In genomic region chr19:2711175-2711936, GRCh38 we compare ENCODE assay signal across 12 cellular contexts. TPM values are rescaled to one million over a fixed set of nuclear protein-coding genes. Genes with fewer than 3 reads are reported as not detected.
DNase-seq lines count a peak whose midpoint lies in the region; ATAC-seq, FAIRE-seq and TF ChIP-seq lines count a peak whose summit lies in the region.
"Had no signal": no experiment of that assay in that cellular context is flagged by ENCODE, and none has a peak within 500 bp of the region (broad histone marks: within the 10 kb centered on the region; RNA-seq: fewer than 3 reads in every experiment).

No MANE protein-coding gene starts in this region.

- H3K4me3 ChIP-seq in astrocyte (ENCODE audit: insufficient read depth, low read depth, low read length) (no peak overlapping the region), neural progenitor cell (no peak overlapping the region)

- H3K9me3 ChIP-seq in astrocyte (ENCODE audit: insufficient read depth, low read depth, low read length), result peaks cover 8% of the 10 kb centered on the region
- H3K9me3 ChIP-seq in neural progenitor cell (ENCODE audit: low read depth), result no peaks in the 10 kb centered on the region

- H3K27ac Mint-ChIP-seq in astrocyte (ENCODE audit: unreplicated experiment) (peak overlapping the region; percentile 77), neural progenitor cell (no peak overlapping the region)
- peak overlapping the region in 1 of 2 donors; percentile 95 for H3K27ac Mint-ChIP-seq in stimulated activated naive CD8-positive, alpha-beta T cell treated with anti-CD3 and anti-CD28 coated beads, Interleukin-15, amount 100 ng/mL, for 72 hours

- peaks cover 10% of the 10 kb centered on the region for H3K9me3 Mint-ChIP-seq in astrocyte (ENCODE audit: unreplicated experiment)
- H3K9me3 Mint-ChIP-seq in neural progenitor cell, result peaks cover 11% of the 10 kb centered on the region
- H3K9me3 Mint-ChIP-seq in stimulated activated naive CD8-positive, alpha-beta T cell treated with anti-CD3 and anti-CD28 coated beads, Interleukin-15, amount 100 ng/mL, for 72 hours, result peaks cover 11 to 14% of the 10 kb centered on the region in 2 donors

- H3K4me1 Mint-ChIP-seq in astrocyte (ENCODE audit: low read depth, unreplicated experiment) (peaks cover 7% of the 10 kb centered on the region), neural progenitor cell (no peaks in the 10 kb centered on the region)
- peaks cover 11% of the 10 kb centered on the region for H3K4me1 Mint-ChIP-seq in stimulated activated naive CD8-positive, alpha-beta T cell treated with anti-CD3 and anti-CD28 coated beads, Interleukin-15, amount 100 ng/mL, for 72 hours

- no peak for ATAC-seq in stimulated activated naive CD8-positive, alpha-beta T cell treated with anti-CD3 and anti-CD28 coated beads, Interleukin-15, amount 100 ng/mL, for 72 hours

- peaks cover 4% of the 10 kb centered on the region for H3K27me3 Mint-ChIP-seq in astrocyte (ENCODE audit: low read depth, unreplicated experiment)
- H3K27me3 Mint-ChIP-seq in neural progenitor cell (ENCODE audit: insufficient read depth, low read depth), result peaks cover 8% of the 10 kb centered on the region
- no peaks in the 10 kb centered on the region for H3K27me3 Mint-ChIP-seq in stimulated activated naive CD8-positive, alpha-beta T cell treated with anti-CD3 and anti-CD28 coated beads, Interleukin-15, amount 100 ng/mL, for 72 hours

- peak overlapping the region; percentile 34 for H3K4me2 ChIP-seq in astrocyte (ENCODE audit: low read length)
- H3K4me2 ChIP-seq in neural progenitor cell, result no peak overlapping the region

- peak overlapping the region; percentile 12 for H3K9ac ChIP-seq in astrocyte (ENCODE audit: low read length)
- no peak overlapping the region for H3K9ac ChIP-seq in neural progenitor cell

- H3K79me2 ChIP-seq in astrocyte (ENCODE audit: insufficient read depth, low read length), result no peaks in the 10 kb centered on the region
- no peaks in the 10 kb centered on the region for H3K79me2 ChIP-seq in neural progenitor cell (ENCODE audit: low read depth)

- H3K36me3 ChIP-seq in astrocyte (ENCODE audit: insufficient read depth, low read length) (no peaks in the 10 kb centered on the region), neural progenitor cell (no peaks in the 10 kb centered on the region)

- DNase-seq in D341Med (ENCODE audit: low spot score) (peak; percentile 25), LHCN-M2 (ENCODE audit: low read depth) (peak; percentile 44), astrocyte (ENCODE audit: low read depth) (peak; percentile 73), neural progenitor cell (ENCODE audit: low spot score) (no peak), cerebellar nuclear complex (lab: John Stamatoyannopoulos, UW) (no peak), T1000 (lab: John Stamatoyannopoulos, UW) (no peak), NCI-H524 (lab: John Stamatoyannopoulos, UW) (no peak)
- no peak for DNase-seq in stimulated activated naive CD8-positive, alpha-beta T cell treated with anti-CD3 and anti-CD28 coated beads, Interleukin-15, amount 100 ng/mL, for 72 hours
- DNase-seq: activated CD8-positive, alpha-beta memory T cell treated with anti-CD3 and anti-CD28 coated beads, Interleukin-2, amount 50 U/mL, for 4 hours; NCI-H1105 treated with DMSO at 0.1 percent for 48 hours; NCI-H748 treated with DMSO at 0.1 percent for 48 hours had no signal

- FAIRE-seq in astrocyte (lab: Jason Lieb, UNC), result no peak
- FAIRE-seq: endothelial cell of umbilical vein had no signal

- no peak overlapping the region for H2AFZ ChIP-seq in astrocyte (ENCODE audit: low read depth, low read length)
- no peak overlapping the region for H2AFZ ChIP-seq in neural progenitor cell (replicated peaks)

- no peak overlapping the region for H3K27ac ChIP-seq in astrocyte (ENCODE audit: low read depth, low read length)
- H3K27ac ChIP-seq in neural progenitor cell, result no peak overlapping the region

- peaks cover 2% of the 10 kb centered on the region for H3K27me3 ChIP-seq in astrocyte (ENCODE audit: insufficient read depth, low read length)
- peaks cover 4% of the 10 kb centered on the region for H3K27me3 ChIP-seq in neural progenitor cell

- no peaks in the 10 kb centered on the region for H3F3A ChIP-seq in neural progenitor cell (ENCODE audit: low read depth)

- no peak for TF ChIP-seq CTCF in astrocyte (IDR thresholded peaks at IDR 0.05; ENCODE audit: insufficient read depth, low read depth, low read length)
- no peak for TF ChIP-seq CTCF in neural progenitor cell (IDR thresholded peaks at IDR 0.05)

- H3K4me1 ChIP-seq in astrocyte (ENCODE audit: insufficient read depth, low read length) (peaks cover 9% of the 10 kb centered on the region), neural progenitor cell (no peaks in the 10 kb centered on the region)

- no peak overlapping the region for H3K4me3 Mint-ChIP-seq in astrocyte (ENCODE audit: unreplicated experiment)
- H3K4me3 Mint-ChIP-seq in neural progenitor cell, result peak overlapping the region; percentile 48
- H3K4me3 Mint-ChIP-seq in stimulated activated naive CD8-positive, alpha-beta T cell treated with anti-CD3 and anti-CD28 coated beads, Interleukin-15, amount 100 ng/mL, for 72 hours, result no peak overlapping the region

- H4K20me1 ChIP-seq in astrocyte (ENCODE audit: insufficient read depth, low read length), result no peaks in the 10 kb centered on the region
- no peaks in the 10 kb centered on the region for H4K20me1 ChIP-seq in neural progenitor cell (ENCODE audit: low read depth)

- peaks cover 8% of the 10 kb centered on the region for H3K36me3 Mint-ChIP-seq in astrocyte (ENCODE audit: low read depth, unreplicated experiment)
- H3K36me3 Mint-ChIP-seq in neural progenitor cell, result peaks cover 10% of the 10 kb centered on the region

RNA-seq across cellular contexts. Expression of gene GNG7, which starts 8.9 kb away (rescaled TPM):
- not detected in 2 replicates for total RNA-seq in LHCN-M2 (2014; rRNA removed)
- not detected for polyA plus RNA-seq in LHCN-M2 (2012)
- 1.8 and 2.4 TPM in 2 replicates for total RNA-seq in astrocyte
- 7.0 and 9.6 TPM in 2 replicates for total RNA-seq in neural progenitor cell (ENCODE audit: low replicate concordance)

RNA-seq across cellular contexts. Expression of gene DIRAS1, which starts 9.8 kb away (rescaled TPM):
- total RNA-seq in LHCN-M2 (2014; rRNA removed), result 2.5 and 3.1 TPM in 2 replicates
- polyA plus RNA-seq in LHCN-M2 (2012), result 9.4 TPM
- 5.9 and 9.3 TPM in 2 replicates for total RNA-seq in astrocyte
- 2.7 and 4.2 TPM in 2 replicates for total RNA-seq in neural progenitor cell (ENCODE audit: low replicate concordance)

RNA-seq across cellular contexts. Expression of gene SLC39A3, which starts 28.5 kb away (rescaled TPM):
- 47.7 and 51.0 TPM in 2 replicates for total RNA-seq in LHCN-M2 (2014; rRNA removed)
- polyA plus RNA-seq in LHCN-M2 (2012), result 33.4 TPM
- total RNA-seq in astrocyte, result 30.0 and 38.0 TPM in 2 replicates
- total RNA-seq in neural progenitor cell (ENCODE audit: low replicate concordance), result 6.1 and 28.5 TPM in 2 replicates

Comparison
In these comparisons a context has a peak if more than half of its experiments do, and no peak if none do; other contexts are left out.
1. DNase-seq: peak in D341Med (single experiment), LHCN-M2 (single experiment) and astrocyte (single experiment); none in neural progenitor cell (single experiment), stimulated activated naive CD8-positive, alpha-beta T cell treated with anti-CD3 and anti-CD28 coated beads, Interleukin-15, amount 100 ng/mL, for 72 hours (0 of 2), cerebellar nuclear complex (0 of 2), T1000 (single experiment) and NCI-H524 (0 of 2).